ENCODE assay signal across 8 cellular contexts in the genomic region with DNA sequence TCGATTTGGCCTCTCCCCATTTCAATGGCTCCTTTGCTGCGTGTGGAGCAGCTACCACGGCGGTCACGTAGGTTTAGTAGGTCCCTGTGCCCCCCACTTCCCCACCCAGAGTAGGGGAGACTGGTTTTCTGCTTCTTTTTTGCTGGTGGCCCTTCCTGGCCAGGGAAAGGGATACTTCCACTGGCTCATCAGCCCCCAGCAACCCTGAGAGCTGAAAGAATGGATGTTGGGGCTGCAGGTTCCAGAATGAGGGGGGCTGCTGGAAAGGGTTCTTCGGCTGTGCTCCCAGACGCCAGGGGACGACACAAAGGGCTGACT.
DNase-seq lines count a peak whose midpoint lies in the region; ATAC-seq and TF ChIP-seq lines count a peak whose summit lies in the region.

No MANE protein-coding gene starts in this region.

- no peak for ATAC-seq in stimulated activated naive CD8-positive, alpha-beta T cell treated with anti-CD3 and anti-CD28 coated beads, Interleukin-15, amount 100 ng/mL, for 72 hours
- ATAC-seq in aorta (ENCODE audit: low FRiP score), result no peak

- 17 to 19% methylated on average over 8 of the region's 8 CpGs for WGBS in aorta, 2 donors

- H3K9ac ChIP-seq in mucosa of rectum (ENCODE audit: low read depth in 1 of 2, low read length in 2 of 2), result peak overlapping the region; percentile 28 to 83

- peaks cover 71% of the 10 kb centered on the region for H3K4me1 Mint-ChIP-seq in stimulated activated naive CD8-positive, alpha-beta T cell treated with anti-CD3 and anti-CD28 coated beads, Interleukin-15, Interleukin-2, amounts not matched to agents 100 ng/mL and 50 ng/mL, for 24 hours (ENCODE audit: low read depth)
- H3K4me1 Mint-ChIP-seq in stimulated activated naive CD8-positive, alpha-beta T cell treated with anti-CD3 and anti-CD28 coated beads, Interleukin-15, amount 100 ng/mL, for 72 hours, result peaks cover 69% of the 10 kb centered on the region
- peaks cover 46% of the 10 kb centered on the region for H3K4me1 Mint-ChIP-seq in brain
- peaks cover 8% of the 10 kb centered on the region for H3K4me1 Mint-ChIP-seq in type B pancreatic cell (ENCODE audit: unreplicated experiment)

- H3K27me3 Mint-ChIP-seq in stimulated activated naive CD8-positive, alpha-beta T cell treated with anti-CD3 and anti-CD28 coated beads, Interleukin-15, Interleukin-2, amounts not matched to agents 100 ng/mL and 50 ng/mL, for 24 hours, result no peaks in the 10 kb centered on the region
- H3K27me3 Mint-ChIP-seq in stimulated activated naive CD8-positive, alpha-beta T cell treated with anti-CD3 and anti-CD28 coated beads, Interleukin-15, amount 100 ng/mL, for 72 hours, result no peaks in the 10 kb centered on the region
- H3K27me3 Mint-ChIP-seq in brain, result peaks cover 42% of the 10 kb centered on the region
- peaks cover 41% of the 10 kb centered on the region for H3K27me3 Mint-ChIP-seq in type B pancreatic cell

- H3K4me1 ChIP-seq in mucosa of rectum (ENCODE audit: control insufficient read depth in 2 of 2, insufficient read depth in 2 of 2, low read length in 2 of 2) (peaks cover 53 to 54% of the 10 kb centered on the region in 2 donors), aorta (ENCODE audit: control insufficient read depth in 1 of 2, insufficient read depth in 2 of 2, low read length in 2 of 2) (peaks cover 0 to 2% of the 10 kb centered on the region in 2 donors)

- H3K9me3 Mint-ChIP-seq in stimulated activated naive CD8-positive, alpha-beta T cell treated with anti-CD3 and anti-CD28 coated beads, Interleukin-15, Interleukin-2, amounts not matched to agents 100 ng/mL and 50 ng/mL, for 24 hours, result no peaks in the 10 kb centered on the region
- no peaks in the 10 kb centered on the region for H3K9me3 Mint-ChIP-seq in stimulated activated naive CD8-positive, alpha-beta T cell treated with anti-CD3 and anti-CD28 coated beads, Interleukin-15, amount 100 ng/mL, for 72 hours
- H3K9me3 Mint-ChIP-seq in brain (peaks cover 0 to 7% (median 0%) of the 10 kb centered on the region in 5 experiments), type B pancreatic cell (no peaks in the 10 kb centered on the region)

- H3K27me3 ChIP-seq in mucosa of rectum (ENCODE audit: control insufficient read depth in 2 of 2, insufficient read depth in 2 of 2, low read length in 2 of 2) (no peaks in the 10 kb centered on the region), aorta (ENCODE audit: control insufficient read depth in 1 of 2, insufficient read depth in 2 of 2, low read length in 1 of 2) (no peaks in the 10 kb centered on the region)

- H3K4me3 ChIP-seq in mucosa of rectum (ENCODE audit: low read length in 2 of 2) (peak overlapping the region; percentile 48 to 78), aorta (ENCODE audit: low read length in 2 of 2) (peak overlapping the region; percentile 41 to 52)

- no peaks in the 10 kb centered on the region for H3K9me3 ChIP-seq in mucosa of rectum (ENCODE audit: control insufficient read depth in 2 of 2, low read length in 2 of 2)
- no peaks in the 10 kb centered on the region for H3K9me3 ChIP-seq in aorta (ENCODE audit: control insufficient read depth, low read length)

- H3K36me3 ChIP-seq in mucosa of rectum (ENCODE audit: control insufficient read depth in 2 of 2, insufficient read depth in 2 of 2, low read length in 2 of 2) (peaks cover 0 to 5% of the 10 kb centered on the region in 2 donors), aorta (ENCODE audit: control insufficient read depth in 1 of 2, insufficient read depth in 2 of 2, low read length in 1 of 2) (no peaks in the 10 kb centered on the region)

- H3K27ac Mint-ChIP-seq in stimulated activated naive CD8-positive, alpha-beta T cell treated with anti-CD3 and anti-CD28 coated beads, Interleukin-15, Interleukin-2, amounts not matched to agents 100 ng/mL and 50 ng/mL, for 24 hours, result peak overlapping the region; percentile 31
- no peak overlapping the region for H3K27ac Mint-ChIP-seq in stimulated activated naive CD8-positive, alpha-beta T cell treated with anti-CD3 and anti-CD28 coated beads, Interleukin-15, amount 100 ng/mL, for 72 hours
- H3K27ac Mint-ChIP-seq in brain, result peak overlapping the region in 4 of 5 experiments; percentile 90 to 98 (median 96)
- no peak overlapping the region for H3K27ac Mint-ChIP-seq in type B pancreatic cell

- intact Hi-C loops in aorta (cut with DNase I), result loop anchor here (1.0 to 5.0 kb wide), 3 partner anchors 11 to 44 kb away; no protein-coding TSS in a partner anchor

- no peaks in the 10 kb centered on the region for H3K36me3 Mint-ChIP-seq in stimulated activated naive CD8-positive, alpha-beta T cell treated with anti-CD3 and anti-CD28 coated beads, Interleukin-15, Interleukin-2, amounts not matched to agents 100 ng/mL and 50 ng/mL, for 24 hours (ENCODE audit: low read depth)
- H3K36me3 Mint-ChIP-seq in brain, result no peaks in the 10 kb centered on the region
- no peaks in the 10 kb centered on the region for H3K36me3 Mint-ChIP-seq in type B pancreatic cell

- H3K27ac ChIP-seq in mucosa of rectum (ENCODE audit: low read depth in 2 of 2, low read length in 2 of 2) (peak overlapping the region; percentile 95 to 98), aorta (ENCODE audit: low read depth in 1 of 2, low read length in 2 of 2) (peak overlapping the region; percentile 96)

- no peak for TF ChIP-seq CTCF in brain (conservative IDR thresholded peaks at IDR 0.05)
- no peak for TF ChIP-seq CTCF in type B pancreatic cell (conservative IDR thresholded peaks at IDR 0.05)

- no peak for DNase-seq in stimulated activated naive CD8-positive, alpha-beta T cell treated with anti-CD3 and anti-CD28 coated beads, Interleukin-15, amount 100 ng/mL, for 72 hours
- DNase-seq in aorta (no peak), activated gamma-delta T cell (lab: John Stamatoyannopoulos, UW) (no peak), type B pancreatic cell (ENCODE audit: extremely low spot score, unreplicated experiment) (no peak), NCI-H1694 (lab: John Stamatoyannopoulos, UW) (no peak)

- no peak overlapping the region for H3K4me3 Mint-ChIP-seq in stimulated activated naive CD8-positive, alpha-beta T cell treated with anti-CD3 and anti-CD28 coated beads, Interleukin-15, Interleukin-2, amounts not matched to agents 100 ng/mL and 50 ng/mL, for 24 hours
- no peak overlapping the region for H3K4me3 Mint-ChIP-seq in stimulated activated naive CD8-positive, alpha-beta T cell treated with anti-CD3 and anti-CD28 coated beads, Interleukin-15, amount 100 ng/mL, for 72 hours
- H3K4me3 Mint-ChIP-seq in brain (peak overlapping the region in 4 of 5 experiments; percentile 27 to 87 (median 44)), type B pancreatic cell (no peak overlapping the region)

Comparison
In these comparisons a context has a peak if more than half of its experiments do, and no peak if none do; other contexts are left out.
1. H3K27ac Mint-ChIP-seq: peak in stimulated activated naive CD8-positive, alpha-beta T cell treated with anti-CD3 and anti-CD28 coated beads, Interleukin-15, Interleukin-2, amounts not matched to agents 100 ng/mL and 50 ng/mL, for 24 hours (single experiment) and brain (4 of 5); none in stimulated activated naive CD8-positive, alpha-beta T cell treated with anti-CD3 and anti-CD28 coated beads, Interleukin-15, amount 100 ng/mL, for 72 hours (0 of 2) and type B pancreatic cell (single experiment).
2. H3K4me3 Mint-ChIP-seq: peak in brain (4 of 5); none in stimulated activated naive CD8-positive, alpha-beta T cell treated with anti-CD3 and anti-CD28 coated beads, Interleukin-15, Interleukin-2, amounts not matched to agents 100 ng/mL and 50 ng/mL, for 24 hours (single experiment), stimulated activated naive CD8-positive, alpha-beta T cell treated with anti-CD3 and anti-CD28 coated beads, Interleukin-15, amount 100 ng/mL, for 72 hours (0 of 2) and type B pancreatic cell (single experiment).